15 cellular contexts compared by ENCODE assay signal in the genomic region with DNA sequence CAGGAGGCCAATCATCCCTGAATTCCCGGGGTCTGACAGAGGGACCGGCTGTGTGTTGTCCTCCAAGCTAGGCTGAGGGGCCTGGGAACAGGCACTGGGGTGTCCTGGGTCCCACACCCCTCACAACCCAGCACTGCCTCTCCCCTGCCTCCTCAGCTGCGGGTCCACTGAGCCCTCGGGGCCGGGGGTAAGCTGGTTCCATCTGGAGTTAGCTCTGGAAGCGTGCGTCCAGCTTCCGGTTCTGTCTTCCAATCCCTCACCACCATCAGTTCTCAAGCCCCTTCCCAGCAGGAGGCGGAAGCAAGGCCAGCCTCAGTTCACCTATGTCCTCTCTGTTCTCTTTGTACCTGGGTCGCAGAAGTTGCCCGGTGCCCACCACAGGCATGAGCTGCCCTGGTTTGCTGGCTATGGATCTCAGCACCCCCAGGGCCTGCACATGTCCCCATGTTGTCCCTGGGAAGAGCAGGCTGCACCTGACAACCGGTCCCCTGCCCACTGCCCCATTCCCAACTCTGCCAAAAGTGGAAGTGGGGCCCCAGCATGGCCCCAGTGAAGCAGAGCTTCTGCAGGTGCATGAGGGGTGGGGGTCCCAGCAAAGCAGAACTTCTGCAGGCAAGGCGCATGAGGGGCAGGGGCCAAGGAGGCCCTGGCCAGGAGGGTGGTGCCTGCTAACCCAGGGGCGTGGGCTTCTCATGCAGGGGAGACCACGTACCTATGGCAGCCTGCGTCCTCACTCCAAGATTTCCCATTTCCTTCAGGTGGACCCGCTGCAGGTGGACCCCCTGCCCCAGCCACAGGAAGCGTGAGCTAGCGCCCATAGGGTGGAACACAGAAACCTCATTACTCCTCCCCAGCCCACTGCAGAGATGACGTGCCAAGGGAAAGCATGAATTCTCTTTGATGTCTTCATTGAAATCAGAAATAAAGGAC.
"Had no signal": no experiment of that assay in that cellular context is flagged by ENCODE, and none has a peak within 500 bp of the region (broad histone marks: within the 10 kb centered on the region; RNA-seq: fewer than 3 reads in every experiment).

No MANE protein-coding gene starts in this region.

- H3K27me3 ChIP-seq: testis, tibial nerve had no signal

- H3K4me3 Mint-ChIP-seq: naive thymus-derived CD8-positive, alpha-beta T cell; stimulated activated naive B cell treated with anti-CD40 and anti-IgM and Interleukin-4, amounts not matched to agents 10 μg/mL and 1 μg/mL and 100 μg/mL, for 72 hours; stimulated activated naive CD8-positive, alpha-beta T cell treated with anti-CD3 and anti-CD28 coated beads, Interleukin-15, amount 100 ng/mL, for 72 hours had no signal

- H3K36me3 Mint-ChIP-seq: naive thymus-derived CD8-positive, alpha-beta T cell; stimulated activated naive B cell treated with anti-CD40 and anti-IgM and Interleukin-4, amounts not matched to agents 10 μg/mL and 1 μg/mL and 100 μg/mL, for 72 hours had no signal

- H3K4me3 ChIP-seq: heart left ventricle, mucosa of descending colon, smooth muscle cell, testis, tibial nerve, upper lobe of right lung had no signal

- H3K36me3 ChIP-seq: heart left ventricle, tibial nerve, upper lobe of right lung had no signal

- H3K9me3 ChIP-seq: heart left ventricle, mucosa of descending colon, testis, tibial nerve, upper lobe of right lung had no signal

- DNase-seq: effector memory CD4-positive, alpha-beta T cell; hippocampal formation; kidney glomerular epithelial cell; mucosa of descending colon; stimulated activated CD4-positive, alpha-beta T cell treated with anti-CD3 and anti-CD28 coated beads, Interleukin-4, amount 100 ng/mL, for 24 hours; stimulated activated naive B cell treated with anti-CD40 and anti-IgM and Interleukin-4, amounts not matched to agents 10 μg/mL and 1 μg/mL and 100 μg/mL, for 72 hours; stimulated activated naive CD8-positive, alpha-beta T cell treated with anti-CD3 and anti-CD28 coated beads, Interleukin-15, amount 100 ng/mL, for 72 hours; testis; upper lobe of right lung had no signal

- H3K27ac ChIP-seq: heart left ventricle, tibial nerve, upper lobe of right lung had no signal

- ATAC-seq: esophagus mucosa; heart left ventricle; left lobe of liver; mucosa of descending colon; naive thymus-derived CD8-positive, alpha-beta T cell; stimulated activated naive B cell treated with anti-CD40 and anti-IgM and Interleukin-4, amounts not matched to agents 10 μg/mL and 1 μg/mL and 100 μg/mL, for 72 hours; stimulated activated naive CD8-positive, alpha-beta T cell treated with anti-CD3 and anti-CD28 coated beads, Interleukin-15, amount 100 ng/mL, for 72 hours; upper lobe of right lung had no signal

- H3K9me3 Mint-ChIP-seq: stimulated activated naive B cell treated with anti-CD40 and anti-IgM and Interleukin-4, amounts not matched to agents 10 μg/mL and 1 μg/mL and 100 μg/mL, for 72 hours had no signal

- H3K27ac Mint-ChIP-seq: stimulated activated naive B cell treated with anti-CD40 and anti-IgM and Interleukin-4, amounts not matched to agents 10 μg/mL and 1 μg/mL and 100 μg/mL, for 72 hours; stimulated activated naive CD8-positive, alpha-beta T cell treated with anti-CD3 and anti-CD28 coated beads, Interleukin-15, amount 100 ng/mL, for 72 hours had no signal
